ENCODE assay signal across 17 cellular contexts in the genomic region with DNA sequence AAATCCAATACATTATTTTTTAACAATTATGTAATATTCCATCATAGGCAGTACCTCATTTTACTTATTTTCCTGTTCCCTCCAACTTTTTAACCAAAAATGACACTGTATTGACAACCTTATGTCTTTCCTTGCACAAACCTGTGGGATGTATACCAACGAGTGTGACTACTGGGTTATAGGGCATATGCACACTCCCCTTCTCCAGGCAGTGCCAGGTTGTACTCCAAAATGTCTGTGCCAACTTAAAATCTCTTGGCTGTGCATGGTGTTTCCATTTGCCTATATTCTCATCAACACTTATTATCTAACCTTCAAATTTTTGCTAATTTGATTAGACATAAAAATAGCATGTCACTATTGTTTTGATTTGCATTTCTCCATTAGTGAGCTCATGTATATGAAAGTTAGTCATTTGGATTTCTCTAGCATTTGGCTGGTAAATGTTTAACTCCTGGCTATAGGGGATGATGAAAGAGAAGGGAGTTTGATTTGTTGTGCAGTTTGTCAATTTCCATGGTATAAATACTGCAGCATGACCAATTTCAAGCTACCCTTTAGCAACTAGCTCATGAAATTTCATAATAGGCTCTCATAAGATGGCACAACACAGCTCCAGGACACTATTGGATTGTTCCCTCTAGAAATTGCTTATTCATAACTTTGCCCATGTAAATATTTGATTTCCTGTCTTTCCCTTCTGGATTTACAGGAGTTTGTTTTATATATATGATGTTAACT.
"Had no signal": no experiment of that assay in that cellular context is flagged by ENCODE, and none has a peak within 500 bp of the region (broad histone marks: within the 10 kb centered on the region; RNA-seq: fewer than 3 reads in every experiment).

No MANE protein-coding gene starts in this region.

- H3K36me3 Mint-ChIP-seq: immature natural killer cell; naive thymus-derived CD8-positive, alpha-beta T cell had no signal

- H3K9me3 Mint-ChIP-seq: naive thymus-derived CD8-positive, alpha-beta T cell had no signal

- H3K27ac ChIP-seq: foreskin keratinocyte, neutrophil, psoas muscle, sigmoid colon, skin epidermis had no signal

- H3K4me1 ChIP-seq: foreskin keratinocyte, psoas muscle, sigmoid colon had no signal

- ATAC-seq: foreskin keratinocyte; naive thymus-derived CD8-positive, alpha-beta T cell; psoas muscle had no signal

- H3K4me1 Mint-ChIP-seq: immature natural killer cell; naive thymus-derived CD8-positive, alpha-beta T cell had no signal

- H3K36me3 ChIP-seq: neutrophil, sigmoid colon had no signal

- H3K4me3 ChIP-seq: psoas muscle, sigmoid colon, skin epidermis had no signal

- FAIRE-seq: colon, keratinocyte, urothelium cell line had no signal

- DNase-seq: dermis blood vessel endothelial cell; erythroblast; foreskin keratinocyte; immature natural killer cell; left cardiac atrium; mammary epithelial cell; naive thymus-derived CD8-positive, alpha-beta T cell; psoas muscle; sigmoid colon; stimulated activated CD4-positive, alpha-beta T cell treated with anti-CD3 and anti-CD28 coated beads, Interleukin-12 subunit alpha, Interleukin-12 subunit beta, amount 100 ng/mL, for 4 hours; stimulated activated naive CD4-positive, alpha-beta T cell; trophoblast cell had no signal

- H3K4me3 Mint-ChIP-seq: immature natural killer cell; naive thymus-derived CD8-positive, alpha-beta T cell had no signal

- H3K27ac Mint-ChIP-seq: immature natural killer cell; naive thymus-derived CD8-positive, alpha-beta T cell had no signal

- H3K27me3 ChIP-seq: foreskin keratinocyte, neutrophil, sigmoid colon had no signal

- H3K9me3 ChIP-seq: neutrophil, psoas muscle, sigmoid colon had no signal
